15 cellular contexts compared by ENCODE assay signal in the genomic region with DNA sequence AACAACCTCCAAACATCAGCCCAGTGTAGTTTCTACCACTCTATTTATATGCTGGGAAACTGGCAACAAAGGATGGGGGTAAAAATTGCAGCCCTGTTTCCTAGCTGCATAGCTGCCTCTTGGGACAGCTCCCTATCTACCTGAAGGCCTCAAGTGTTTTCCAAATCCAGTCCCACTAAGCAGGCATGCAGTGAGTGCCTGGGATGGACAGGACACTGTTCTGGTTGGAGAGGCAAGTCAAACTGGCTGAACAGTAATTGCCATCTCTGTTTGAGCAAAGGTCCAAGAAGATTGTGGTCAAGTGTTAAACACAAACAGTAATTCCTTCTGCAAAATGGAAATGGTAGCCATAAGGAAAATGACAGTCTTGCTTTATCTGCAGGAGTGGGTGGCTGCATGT.
DNase-seq lines count a peak whose midpoint lies in the region; ATAC-seq, FAIRE-seq and TF ChIP-seq lines count a peak whose summit lies in the region.
"Had no signal": no experiment of that assay in that cellular context is flagged by ENCODE, and none has a peak within 500 bp of the region (broad histone marks: within the 10 kb centered on the region; RNA-seq: fewer than 3 reads in every experiment).

No MANE protein-coding gene starts in this region.

- intact Hi-C loops in upper lobe of right lung (cut with DNase I) = no loop called here
- intact Hi-C loops in CD8-positive, alpha-beta T cell (cut with DNase I, micrococcal nuclease) = no loop called here
- intact Hi-C loops in CD4-positive, alpha-beta memory T cell (cut with micrococcal nuclease) = no loop called here

- H3K27ac ChIP-seq in H1 (ENCODE audit: low read depth, low read length) = peak overlapping the region; percentile 28; the same call in 1 of the 2 replicates
- peak overlapping the region; percentile 79 for H3K27ac ChIP-seq in upper lobe of right lung
- H3K27ac ChIP-seq in CD8-positive, alpha-beta T cell (ENCODE audit: low read depth, low read length) = no peak overlapping the region
- H3K27ac ChIP-seq in CD4-positive, alpha-beta memory T cell (ENCODE audit: low read depth, low read length) = no peak overlapping the region

- no peak overlapping the region for H3K23ac ChIP-seq in H1 (ENCODE audit: insufficient read length)

- peaks cover 2% of the 10 kb centered on the region for H3K36me3 Mint-ChIP-seq in activated T-cell treated with anti-CD3 and anti-CD28 coated beads, Interleukin-2, amount 50 U/mL, for 24 hours (ENCODE audit: low read depth)
- no peaks in the 10 kb centered on the region for H3K36me3 Mint-ChIP-seq in activated T-cell treated with anti-CD3 and anti-CD28 coated beads, Interleukin-2, amount 50 U/mL, for 4 hours (ENCODE audit: insufficient read depth)
- no peaks in the 10 kb centered on the region for H3K36me3 Mint-ChIP-seq in natural killer cell treated with Interleukin-12 subunit alpha and Interleukin-12 subunit beta and Interleukin-15 and Interleukin-18, amount 100 ng/mL, for 72 hours
- H3K36me3 Mint-ChIP-seq in CD8-positive, alpha-beta T cell = no peaks in the 10 kb centered on the region
- no peaks in the 10 kb centered on the region for H3K36me3 Mint-ChIP-seq in CD4-positive, alpha-beta memory T cell
- H3K36me3 Mint-ChIP-seq: stimulated activated memory B cell treated with anti-CD40 and anti-IgM and Interleukin-4, amounts not matched to agents 10 μg/mL and 1 μg/mL and 100 μg/mL, for 72 hours; T-cell had no signal

- no peak overlapping the region for H4K8ac ChIP-seq in H1 (ENCODE audit: extremely low read depth, insufficient read depth, low read length)

- H4K5ac ChIP-seq in H1 (ENCODE audit: insufficient read length, low read depth, low read length) = peak overlapping the region; percentile 9

- FAIRE-seq in H1 (lab: Jason Lieb, UNC) = no peak
- FAIRE-seq: GM18507, GM19239, K562 had no signal

- H3K56ac ChIP-seq in H1 (replicated peaks; ENCODE audit: insufficient read length, low read depth, low read length) = no peak overlapping the region

- H3K27me3 Mint-ChIP-seq in activated T-cell treated with anti-CD3 and anti-CD28 coated beads, Interleukin-2, amount 50 U/mL, for 24 hours = peaks cover 10% of the 10 kb centered on the region
- H3K27me3 Mint-ChIP-seq in activated T-cell treated with anti-CD3 and anti-CD28 coated beads, Interleukin-2, amount 50 U/mL, for 4 hours (ENCODE audit: low read depth) = peaks cover 13% of the 10 kb centered on the region
- H3K27me3 Mint-ChIP-seq in natural killer cell treated with Interleukin-12 subunit alpha and Interleukin-12 subunit beta and Interleukin-15 and Interleukin-18, amount 100 ng/mL, for 72 hours = peaks cover 0 to 23% of the 10 kb centered on the region in 2 donors
- H3K27me3 Mint-ChIP-seq in CD8-positive, alpha-beta T cell (ENCODE audit: low read depth) = peaks cover 4% of the 10 kb centered on the region
- peaks cover 3 to 8% of the 10 kb centered on the region in 2 donors for H3K27me3 Mint-ChIP-seq in CD4-positive, alpha-beta memory T cell

- peak overlapping the region in 1 of 4 experiments; percentile 34; a peak in 1 of 8 replicates for H3K4me3 ChIP-seq in H1 (ENCODE audit: extremely low read depth in 1 of 4, insufficient read depth in 2 of 4, low read depth in 3 of 4, low read length in 4 of 4)
- no peak overlapping the region for H3K4me3 ChIP-seq in upper lobe of right lung
- no peak overlapping the region for H3K4me3 ChIP-seq in CD8-positive, alpha-beta T cell (ENCODE audit: low read depth, low read length)
- no peak overlapping the region for H3K4me3 ChIP-seq in CD4-positive, alpha-beta memory T cell (ENCODE audit: low read length in 2 of 2)
- H3K4me3 ChIP-seq: K562, mucosa of descending colon had no signal

- no peaks in the 10 kb centered on the region for H3K9me3 ChIP-seq in H1 (ENCODE audit: insufficient read depth in 2 of 2, low read depth in 1 of 2, low read length in 1 of 2)
- H3K9me3 ChIP-seq in upper lobe of right lung = no peaks in the 10 kb centered on the region
- no peaks in the 10 kb centered on the region for H3K9me3 ChIP-seq in CD8-positive, alpha-beta T cell (ENCODE audit: low read length)
- no peaks in the 10 kb centered on the region for H3K9me3 ChIP-seq in CD4-positive, alpha-beta memory T cell (ENCODE audit: control insufficient read depth in 1 of 2, low read length in 2 of 2)
- H3K9me3 ChIP-seq: mucosa of descending colon had no signal

- no peaks in the 10 kb centered on the region for H3K9me3 Mint-ChIP-seq in activated T-cell treated with anti-CD3 and anti-CD28 coated beads, Interleukin-2, amount 50 U/mL, for 24 hours
- H3K9me3 Mint-ChIP-seq in activated T-cell treated with anti-CD3 and anti-CD28 coated beads, Interleukin-2, amount 50 U/mL, for 4 hours = no peaks in the 10 kb centered on the region
- H3K9me3 Mint-ChIP-seq in natural killer cell treated with Interleukin-12 subunit alpha and Interleukin-12 subunit beta and Interleukin-15 and Interleukin-18, amount 100 ng/mL, for 72 hours = no peaks in the 10 kb centered on the region
- H3K9me3 Mint-ChIP-seq in CD8-positive, alpha-beta T cell = no peaks in the 10 kb centered on the region
- H3K9me3 Mint-ChIP-seq in CD4-positive, alpha-beta memory T cell = no peaks in the 10 kb centered on the region
- H3K9me3 Mint-ChIP-seq: stimulated activated memory B cell treated with anti-CD40 and anti-IgM and Interleukin-4, amounts not matched to agents 10 μg/mL and 1 μg/mL and 100 μg/mL, for 72 hours; T-cell had no signal

- H2AFZ ChIP-seq in H1 (ENCODE audit: low read length) = no peak overlapping the region

- peak overlapping the region; percentile 45 for H4K91ac ChIP-seq in H1 (replicated peaks; ENCODE audit: insufficient read length, low read length)

- peak overlapping the region; percentile 68; the same call in 1 of the 2 replicates for H2BK20ac ChIP-seq in H1 (ENCODE audit: low read length)

- TF ChIP-seq CTCF in H1 (IDR thresholded peaks at IDR 0.05; ENCODE audit: control extremely low read depth in 1 of 3, insufficient read depth in 1 of 3, low read depth in 1 of 3, low read length in 3 of 3) (no peak), upper lobe of right lung (IDR thresholded peaks at IDR 0.05) (no peak)
- TF ChIP-seq CTCF in CD8-positive, alpha-beta T cell (IDR thresholded peaks at IDR 0.05) = no peak

- no peak for DNase-seq in activated T-cell treated with anti-CD3 and anti-CD28 coated beads, Interleukin-2, amount 50 U/mL, for 24 hours
- DNase-seq in activated T-cell treated with anti-CD3 and anti-CD28 coated beads, Interleukin-2, amount 50 U/mL, for 4 hours = no peak
- DNase-seq in H1 (ENCODE audit: low read depth in 1 of 2, low spot score in 2 of 2) (no peak), upper lobe of right lung (no peak)
- DNase-seq in natural killer cell treated with Interleukin-12 subunit alpha and Interleukin-12 subunit beta and Interleukin-15 and Interleukin-18, amount 100 ng/mL, for 72 hours (ENCODE audit: low spot score) = no peak
- DNase-seq in CD8-positive, alpha-beta T cell = no peak
- DNase-seq in CD4-positive, alpha-beta memory T cell = no peak
- no peak for DNase-seq in activated naive CD4-positive, alpha-beta T cell treated with anti-CD3 and anti-CD28 coated beads, Interleukin-2, amount 50 U/mL, for 16 hours
- DNase-seq: GDM1 had no signal

- H2BK12ac ChIP-seq in H1 (ENCODE audit: low read depth, low read length) = peak overlapping the region; percentile 22

- peak overlapping the region; percentile 84; the same call in 1 of the 2 replicates for H2BK5ac ChIP-seq in H1 (ENCODE audit: low read depth, low read length)

- no peak for TF ChIP-seq POLR2A in H1 (IDR thresholded peaks at IDR 0.05; ENCODE audit: control extremely low read depth in 1 of 2, low read depth in 2 of 2, low read length in 2 of 2)

- H3K4me1 ChIP-seq in H1 (replicated peaks in 1 of 4; ENCODE audit: control insufficient read depth in 3 of 4, insufficient read depth in 4 of 4, low read length in 3 of 4) (peaks cover 8 to 23% (median 19%) of the 10 kb centered on the region in 4 experiments), upper lobe of right lung (peaks cover 13% of the 10 kb centered on the region)
- peaks cover 8% of the 10 kb centered on the region for H3K4me1 ChIP-seq in CD8-positive, alpha-beta T cell (ENCODE audit: insufficient read depth, low read length)
- H3K4me1 ChIP-seq in CD4-positive, alpha-beta memory T cell (ENCODE audit: insufficient read depth, low read length) = peaks cover 5% of the 10 kb centered on the region

- peak overlapping the region; percentile 5 for H3K27ac Mint-ChIP-seq in activated T-cell treated with anti-CD3 and anti-CD28 coated beads, Interleukin-2, amount 50 U/mL, for 24 hours
- H3K27ac Mint-ChIP-seq in natural killer cell treated with Interleukin-12 subunit alpha and Interleukin-12 subunit beta and Interleukin-15 and Interleukin-18, amount 100 ng/mL, for 72 hours = peak overlapping the region; percentile 56 to 79
- H3K27ac Mint-ChIP-seq in CD8-positive, alpha-beta T cell = no peak overlapping the region
- H3K27ac Mint-ChIP-seq in CD4-positive, alpha-beta memory T cell = no peak overlapping the region
- H3K27ac Mint-ChIP-seq: stimulated activated memory B cell treated with anti-CD40 and anti-IgM and Interleukin-4, amounts not matched to agents 10 μg/mL and 1 μg/mL and 100 μg/mL, for 72 hours had no signal

- TF ChIP-seq RAD21 in H1 (IDR thresholded peaks at IDR 0.05 in 1 of 2, conservative IDR thresholded peaks at IDR 0.05 in 1 of 2; ENCODE audit: low read depth in 2 of 2, low read length in 2 of 2) = no peak

- no peak overlapping the region for H3K9ac ChIP-seq in H1 (replicated peaks in 1 of 4; ENCODE audit: extremely low read depth in 1 of 4, low read depth in 3 of 4, low read length in 3 of 4)

- no peak for TF ChIP-seq EP300 in H1 (IDR thresholded peaks at IDR 0.05; ENCODE audit: borderline replicate concordance in 1 of 2, low read depth in 2 of 2, low read length in 2 of 2)

- peak overlapping the region; percentile 63 for H3K4ac ChIP-seq in H1 (replicated peaks; ENCODE audit: insufficient read length, low read depth, low read length)

- no peak overlapping the region for H3K14ac ChIP-seq in H1 (ENCODE audit: insufficient read length)

- H3K18ac ChIP-seq in H1 (ENCODE audit: extremely low read depth, low read length) = no peak overlapping the region

- CTCF ChIA-PET in H1 (lab: Charles Lee; ENCODE audit: partially characterized antibody) = interaction anchor here (1.3 to 1.9 kb wide), 2 partner anchors 14 to 63 kb away, joined by 3 to 4 read pairs; no protein-coding TSS in a partner anchor
- CTCF ChIA-PET in CD8-positive, alpha-beta T cell (lab: Charles Lee) = no interaction called here
- CTCF ChIA-PET in CD4-positive, alpha-beta memory T cell (lab: Charles Lee; ENCODE audit: partially characterized antibody) = no interaction called here

- H3K27me3 ChIP-seq in H1 (replicated peaks in 1 of 4; ENCODE audit: control insufficient read depth in 3 of 4, extremely low read depth in 1 of 4, insufficient read depth in 3 of 4, low read length in 3 of 4) (no peaks in the 10 kb centered on the region; a peak in 1 of 7 replicates), upper lobe of right lung (no peaks in the 10 kb centered on the region)
- H3K27me3 ChIP-seq in CD8-positive, alpha-beta T cell (ENCODE audit: insufficient read depth, low read length) = no peaks in the 10 kb centered on the region
- H3K27me3 ChIP-seq in CD4-positive, alpha-beta memory T cell (ENCODE audit: insufficient read depth, low read length) = no peaks in the 10 kb centered on the region

- H3K79me1 ChIP-seq in H1 (ENCODE audit: low read depth, low read length) = no peaks in the 10 kb centered on the region

- POLR2A ChIA-PET in H1 (lab: Charles Lee; ENCODE audit: partially characterized antibody) = interaction anchor here (1.7 to 1.8 kb wide), 2 partner anchors 14 to 47 kb away, joined by 3 to 7 read pairs; no protein-coding TSS in a partner anchor
- POLR2A ChIA-PET in CD8-positive, alpha-beta T cell (lab: Charles Lee) = interaction anchor here (1.3 kb wide), 1 partner anchor 14 kb away, joined by 3 read pairs; no protein-coding TSS in a partner anchor
- POLR2A ChIA-PET in CD4-positive, alpha-beta memory T cell (lab: Charles Lee; ENCODE audit: partially characterized antibody) = no interaction called here

- peaks cover 39% of the 10 kb centered on the region for H3K4me1 Mint-ChIP-seq in activated T-cell treated with anti-CD3 and anti-CD28 coated beads, Interleukin-2, amount 50 U/mL, for 24 hours (ENCODE audit: low read depth)
- H3K4me1 Mint-ChIP-seq in activated T-cell treated with anti-CD3 and anti-CD28 coated beads, Interleukin-2, amount 50 U/mL, for 4 hours (ENCODE audit: low read depth) = peaks cover 15% of the 10 kb centered on the region
- H3K4me1 Mint-ChIP-seq in natural killer cell treated with Interleukin-12 subunit alpha and Interleukin-12 subunit beta and Interleukin-15 and Interleukin-18, amount 100 ng/mL, for 72 hours (ENCODE audit: low read depth in 2 of 2) = peaks cover 15 to 22% of the 10 kb centered on the region in 2 donors
- peaks cover 8% of the 10 kb centered on the region for H3K4me1 Mint-ChIP-seq in CD8-positive, alpha-beta T cell (ENCODE audit: low read depth)
- peaks cover 0 to 62% (median 3%) of the 10 kb centered on the region in 4 donors for H3K4me1 Mint-ChIP-seq in CD4-positive, alpha-beta memory T cell

- H2BK15ac ChIP-seq in H1 (ENCODE audit: low read length) = peak overlapping the region; percentile 6; the same call in 1 of the 2 replicates

- no peaks in the 10 kb centered on the region for H3K79me2 ChIP-seq in H1 (ENCODE audit: control insufficient read depth in 1 of 2, insufficient read depth in 2 of 2, low read length in 2 of 2)

- no peaks in the 10 kb centered on the region for H4K20me1 ChIP-seq in H1 (replicated peaks in 1 of 2; ENCODE audit: control insufficient read depth in 1 of 2, insufficient read depth in 2 of 2, low read length in 2 of 2)

- H2BK120ac ChIP-seq in H1 (replicated peaks; ENCODE audit: low read depth, low read length) = peak overlapping the region; percentile 21

- H3K36me3 ChIP-seq in H1 (ENCODE audit: control insufficient read depth in 2 of 4, insufficient read depth in 4 of 4, low read length in 3 of 4) (no peaks in the 10 kb centered on the region), upper lobe of right lung (no peaks in the 10 kb centered on the region)
- no peaks in the 10 kb centered on the region for H3K36me3 ChIP-seq in CD8-positive, alpha-beta T cell (ENCODE audit: insufficient read depth, low read length)
- no peaks in the 10 kb centered on the region for H3K36me3 ChIP-seq in CD4-positive, alpha-beta memory T cell (ENCODE audit: insufficient read depth, low read length)

- peak overlapping the region; percentile 59 to 67; a peak in 3 of 4 replicates for H3K4me2 ChIP-seq in H1 (ENCODE audit: insufficient read depth in 1 of 2, low read depth in 2 of 2, low read length in 2 of 2)

- H3K23me2 ChIP-seq in H1 (ENCODE audit: low read depth, low read length) = no peaks in the 10 kb centered on the region

- no peak overlapping the region for H2AK5ac ChIP-seq in H1 (ENCODE audit: low read depth, low read length)

- no peak for ATAC-seq in activated T-cell treated with anti-CD3 and anti-CD28 coated beads, Interleukin-2, amount 50 U/mL, for 4 hours
- ATAC-seq in natural killer cell treated with Interleukin-12 subunit alpha and Interleukin-12 subunit beta and Interleukin-15 and Interleukin-18, amount 100 ng/mL, for 72 hours = peak in 1 of 2 donors; percentile 15
- ATAC-seq in upper lobe of right lung = no peak
- ATAC-seq in CD8-positive, alpha-beta T cell = no peak
- ATAC-seq: K562 had no signal

- no peak overlapping the region for H3K4me3 Mint-ChIP-seq in activated T-cell treated with anti-CD3 and anti-CD28 coated beads, Interleukin-2, amount 50 U/mL, for 24 hours
- H3K4me3 Mint-ChIP-seq in activated T-cell treated with anti-CD3 and anti-CD28 coated beads, Interleukin-2, amount 50 U/mL, for 4 hours = no peak overlapping the region
- H3K4me3 Mint-ChIP-seq in natural killer cell treated with Interleukin-12 subunit alpha and Interleukin-12 subunit beta and Interleukin-15 and Interleukin-18, amount 100 ng/mL, for 72 hours = peak overlapping the region; percentile 89
- H3K4me3 Mint-ChIP-seq in CD8-positive, alpha-beta T cell = no peak overlapping the region
- peak overlapping the region in 2 of 8 donors; percentile 49 to 58 for H3K4me3 Mint-ChIP-seq in CD4-positive, alpha-beta memory T cell
- H3K4me3 Mint-ChIP-seq: stimulated activated memory B cell treated with anti-CD40 and anti-IgM and Interleukin-4, amounts not matched to agents 10 μg/mL and 1 μg/mL and 100 μg/mL, for 72 hours had no signal

Comparison
In these comparisons a context has a peak if more than half of its experiments do, and no peak if none do; other contexts are left out.
1. H3K27ac Mint-ChIP-seq: peak in activated T-cell treated with anti-CD3 and anti-CD28 coated beads, Interleukin-2, amount 50 U/mL, for 24 hours (single experiment) and natural killer cell treated with Interleukin-12 subunit alpha and Interleukin-12 subunit beta and Interleukin-15 and Interleukin-18, amount 100 ng/mL, for 72 hours (2 of 2); none in CD8-positive, alpha-beta T cell (single experiment) and CD4-positive, alpha-beta memory T cell (0 of 7).
2. H3K27ac ChIP-seq: peak in H1 (single experiment) and upper lobe of right lung (single experiment); none in CD8-positive, alpha-beta T cell (single experiment) and CD4-positive, alpha-beta memory T cell (single experiment).